12 cellular contexts compared by ENCODE assay signal in genomic region chr19:36851898-36852297, GRCh38. TPM values are rescaled to one million over a fixed set of nuclear protein-coding genes. Genes with fewer than 3 reads are reported as not detected.
A peak's percentile ranks its signal among the peaks of the same experiment; 100 is the strongest.
DNase-seq lines count a peak whose midpoint lies in the region; ATAC-seq and TF ChIP-seq lines count a peak whose summit lies in the region.
"Had no signal": no experiment of that assay in that cellular context is flagged by ENCODE, and none has a peak within 500 bp of the region (broad histone marks: within the 10 kb centered on the region; RNA-seq: fewer than 3 reads in every experiment).

No MANE protein-coding gene starts in this region.

- H3K36me3 ChIP-seq in CD4-positive, CD25-positive, alpha-beta regulatory T cell (ENCODE audit: control insufficient read depth, insufficient read depth, low read length): peaks cover 30% of the 10 kb centered on the region
- peaks cover 37% of the 10 kb centered on the region for H3K36me3 ChIP-seq in Karpas-422 (ENCODE audit: insufficient read depth, low read length)
- H3K36me3 ChIP-seq in ectodermal cell (ENCODE audit: control insufficient read depth, insufficient read depth, low read length): peaks cover 39% of the 10 kb centered on the region
- peaks cover 26% of the 10 kb centered on the region for H3K36me3 ChIP-seq in neuron (ENCODE audit: insufficient read depth, low read length)

- H3K9me2 ChIP-seq in Karpas-422 (replicated peaks; ENCODE audit: insufficient read depth, low read length): no peaks in the 10 kb centered on the region

- peaks cover 23% of the 10 kb centered on the region for H3K36me3 Mint-ChIP-seq in CD4-positive, CD25-positive, alpha-beta regulatory T cell

- peaks cover 28% of the 10 kb centered on the region for H3K4me1 ChIP-seq in CD4-positive, CD25-positive, alpha-beta regulatory T cell (ENCODE audit: control insufficient read depth, insufficient read depth, low read length, poor library complexity, severe bottlenecking)
- peaks cover 12% of the 10 kb centered on the region for H3K4me1 ChIP-seq in Karpas-422 (ENCODE audit: low read length)
- peaks cover 5% of the 10 kb centered on the region for H3K4me1 ChIP-seq in ectodermal cell (ENCODE audit: control insufficient read depth, insufficient read depth, low read length)
- H3K4me1 ChIP-seq in neuron (ENCODE audit: insufficient read depth, low read length): peaks cover 6% of the 10 kb centered on the region

- WGBS in ectodermal cell, 2 experiments: 89 to 100% methylated on average over 2 to 3 of the region's 3 CpGs

- H3K27ac Mint-ChIP-seq in CD4-positive, CD25-positive, alpha-beta regulatory T cell: peak overlapping the region in 1 of 3 donors; percentile 52
- H3K27ac Mint-ChIP-seq: T-helper 17 cell had no signal

- H3K27me3 Mint-ChIP-seq in CD4-positive, CD25-positive, alpha-beta regulatory T cell: no peaks in the 10 kb centered on the region
- H3K27me3 Mint-ChIP-seq: T-helper 17 cell had no signal

- no peaks in the 10 kb centered on the region for H3K27me3 ChIP-seq in CD4-positive, CD25-positive, alpha-beta regulatory T cell (ENCODE audit: control insufficient read depth, insufficient read depth, low read length)
- no peaks in the 10 kb centered on the region for H3K27me3 ChIP-seq in Karpas-422 (ENCODE audit: low read length)
- no peaks in the 10 kb centered on the region for H3K27me3 ChIP-seq in ectodermal cell (ENCODE audit: control insufficient read depth, insufficient read depth, low read length, poor library complexity, severe bottlenecking)
- no peaks in the 10 kb centered on the region for H3K27me3 ChIP-seq in neuron (ENCODE audit: insufficient read depth, low read length)

- H3K4me2 ChIP-seq in Karpas-422 (ENCODE audit: low read depth, low read length, poor library complexity, severe bottlenecking): peak overlapping the region; percentile 85

- no peak overlapping the region for H3K27ac ChIP-seq in CD4-positive, CD25-positive, alpha-beta regulatory T cell (ENCODE audit: insufficient read depth, low read length, poor library complexity, severe bottlenecking)
- no peak overlapping the region for H3K27ac ChIP-seq in Karpas-422 (ENCODE audit: low read length)
- H3K27ac ChIP-seq in ectodermal cell (ENCODE audit: insufficient read depth, low read depth, low read length, poor library complexity, severe bottlenecking): no peak overlapping the region

- H3K9me3 ChIP-seq in CD4-positive, CD25-positive, alpha-beta regulatory T cell (ENCODE audit: control insufficient read depth in 2 of 2, low read length in 2 of 2): peaks cover 27 to 31% of the 10 kb centered on the region in 2 experiments
- H3K9me3 ChIP-seq in Karpas-422 (ENCODE audit: low read length) (peaks cover 8% of the 10 kb centered on the region), ectodermal cell (ENCODE audit: control insufficient read depth, low read length) (no peaks in the 10 kb centered on the region), neuron (ENCODE audit: low read length) (peaks cover 21% of the 10 kb centered on the region)

- no peak overlapping the region; the same call in 1 of the 2 replicates for H2AFZ ChIP-seq in Karpas-422 (ENCODE audit: low read length)
- H2AFZ ChIP-seq in neuron (ENCODE audit: low read depth, low read length): no peak overlapping the region

- no peak for TF ChIP-seq CTCF in omental fat pad (IDR thresholded peaks at IDR 0.05)

- H3K9ac ChIP-seq in Karpas-422 (ENCODE audit: low read length): peak overlapping the region; percentile 85

- ATAC-seq in CD4-positive, CD25-positive, alpha-beta regulatory T cell (ENCODE audit: low read depth in 2 of 2): no peak
- no peak for ATAC-seq in GM18498 (IDR thresholded peaks at IDR 0.05; ENCODE audit: unreplicated experiment)
- no peak for ATAC-seq in omental fat pad (ENCODE audit: low FRiP score)
- no peak for ATAC-seq in HG03025 (IDR thresholded peaks at IDR 0.05; ENCODE audit: low FRiP score, unreplicated experiment)
- ATAC-seq: left lobe of liver, T-helper 17 cell had no signal

- no peak for DNase-seq in CD4-positive, CD25-positive, alpha-beta regulatory T cell
- no peak for DNase-seq in Karpas-422
- no peak for DNase-seq in stimulated activated naive CD4-positive, alpha-beta T cell treated with Interleukin-2 at 50 U/mL for 16 hours (lab: John Stamatoyannopoulos, UW)
- no peak for DNase-seq in omental fat pad (ENCODE audit: low spot score)
- DNase-seq: DMS 273 treated with DMSO at 0.1 percent for 48 hours, NCI-H1417 treated with DMSO at 0.1 percent for 48 hours, T-helper 17 cell had no signal

- H3K4me3 Mint-ChIP-seq in CD4-positive, CD25-positive, alpha-beta regulatory T cell: no peak overlapping the region
- H3K4me3 Mint-ChIP-seq: T-helper 17 cell had no signal

- peaks cover 46% of the 10 kb centered on the region for H3K79me2 ChIP-seq in Karpas-422 (ENCODE audit: low read length)

- H3K9me3 Mint-ChIP-seq in CD4-positive, CD25-positive, alpha-beta regulatory T cell: peaks cover 0 to 18% (median 7%) of the 10 kb centered on the region in 7 donors

- peak overlapping the region; percentile 96 for H3K4me3 ChIP-seq in CD4-positive, CD25-positive, alpha-beta regulatory T cell (ENCODE audit: low read depth, low read length)
- H3K4me3 ChIP-seq in Karpas-422 (ENCODE audit: low read length): peak overlapping the region; percentile 92
- H3K4me3 ChIP-seq in ectodermal cell (ENCODE audit: insufficient read depth, low read depth, low read length): peak overlapping the region; percentile 84
- peak overlapping the region; percentile 82 for H3K4me3 ChIP-seq in neuron (ENCODE audit: low read length)

- peaks cover 8 to 18% (median 11%) of the 10 kb centered on the region in 4 donors for H3K4me1 Mint-ChIP-seq in CD4-positive, CD25-positive, alpha-beta regulatory T cell

- no peaks in the 10 kb centered on the region for H4K20me1 ChIP-seq in Karpas-422 (ENCODE audit: insufficient read depth, low read depth, low read length)

RNA-seq across cellular contexts. Expression of gene ZNF345, which starts 1.2 kb away (rescaled TPM):
- total RNA-seq in CD4-positive, CD25-positive, alpha-beta regulatory T cell: 9.1 TPM
- polyA plus RNA-seq in CD4-positive, CD25-positive, alpha-beta regulatory T cell: 10 to 100 TPM in 2 of 4 donors, 1 to 10 TPM in 2; 6.8 to 12.9 (median 8.7) TPM
- total RNA-seq in Karpas-422 (2014; rRNA removed; shearing (Covaris generic); ENCODE audit: low replicate concordance): 4.4 and 11.3 TPM in 2 replicates
- 10.1 TPM for polyA plus RNA-seq in ectodermal cell (2013, experiment 1 of 4)
- polyA plus RNA-seq in ectodermal cell (2013, experiment 2 of 4): 12.5 TPM
- 9.9 TPM for polyA plus RNA-seq in ectodermal cell (2013, experiment 3 of 4)
- polyA plus RNA-seq in ectodermal cell (2013, experiment 4 of 4): 10.4 TPM
- 1 to 10 TPM; 2.6 to 7.4 (median 4.2) TPM for total RNA-seq in omental fat pad

RNA-seq across cellular contexts. Expression of gene ZNF790, which starts 13.7 kb away (rescaled TPM):
- 3.7 TPM for total RNA-seq in CD4-positive, CD25-positive, alpha-beta regulatory T cell
- 1 to 10 TPM; 6.2 to 9.4 (median 8.2) TPM for polyA plus RNA-seq in CD4-positive, CD25-positive, alpha-beta regulatory T cell
- 10.5 and 16.1 TPM in 2 replicates for total RNA-seq in Karpas-422 (2014; rRNA removed; shearing (Covaris generic); ENCODE audit: low replicate concordance)
- polyA plus RNA-seq in ectodermal cell (2013, experiment 1 of 4): 7.1 TPM
- 9.8 TPM for polyA plus RNA-seq in ectodermal cell (2013, experiment 2 of 4)
- 5.8 TPM for polyA plus RNA-seq in ectodermal cell (2013, experiment 3 of 4)
- polyA plus RNA-seq in ectodermal cell (2013, experiment 4 of 4): 6.4 TPM
- total RNA-seq in omental fat pad: 1 to 10 TPM; 4.0 to 8.4 (median 4.4) TPM
